18 cellular contexts compared by ENCODE assay signal in the genomic region with DNA sequence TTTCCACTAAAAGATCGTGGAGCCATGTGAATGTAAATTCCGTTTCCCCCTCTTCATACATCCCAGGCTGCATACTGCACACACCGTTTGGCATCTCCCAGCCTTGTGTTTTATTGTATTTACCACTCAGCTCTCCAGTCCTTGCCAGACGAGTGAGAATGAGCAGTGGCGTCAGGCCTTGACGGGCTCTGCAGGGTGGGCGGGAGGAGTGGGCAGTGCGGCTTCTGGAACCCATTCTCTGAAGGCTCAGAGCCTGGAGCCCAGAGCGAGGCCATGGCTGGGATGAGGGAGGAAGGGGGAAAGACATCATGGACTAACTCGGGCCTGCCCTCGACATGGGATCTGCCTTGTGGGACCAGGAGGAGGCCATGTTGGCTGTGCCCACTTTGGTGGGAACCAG. TPM values are rescaled to one million over a fixed set of nuclear protein-coding genes. Genes with fewer than 3 reads are reported as not detected.
DNase-seq lines count a peak whose midpoint lies in the region; ATAC-seq and TF ChIP-seq lines count a peak whose summit lies in the region.
"Had no signal": no experiment of that assay in that cellular context is flagged by ENCODE, and none has a peak within 500 bp of the region (broad histone marks: within the 10 kb centered on the region; RNA-seq: fewer than 3 reads in every experiment).

No MANE protein-coding gene starts in this region.

- CTCF ChIA-PET in RWPE1 (lab: Yijun Ruan, JAX): interaction anchor here (0.9 to 1.0 kb wide), 2 partner anchors 64 to 119 kb away, joined by 3 read pairs; partner anchors contain the start of gene NAPA

- peaks cover 3% of the 10 kb centered on the region for H3K36me3 Mint-ChIP-seq in stimulated activated effector memory CD8-positive, alpha-beta T cell treated with anti-CD3 and anti-CD28 coated beads, Interleukin-12 subunit alpha, Interleukin-12 subunit beta, amount 100 ng/mL, for 72 hours
- peaks cover 23 to 43% of the 10 kb centered on the region in 2 donors for H3K36me3 Mint-ChIP-seq in CD14-positive monocyte

- peak; percentile 25 for DNase-seq in NCI-H2029 (lab: John Stamatoyannopoulos, UW)
- DNase-seq in NCI-H2029 treated with DMSO at 0.1 percent for 48 hours (lab: John Stamatoyannopoulos, UW): no peak
- DNase-seq in RWPE1 (ENCODE audit: low spot score): no peak
- no peak for DNase-seq in left colon
- DNase-seq in stimulated activated effector memory CD8-positive, alpha-beta T cell treated with anti-CD3 and anti-CD28 coated beads, Interleukin-12 subunit alpha, Interleukin-12 subunit beta, amount 100 ng/mL, for 72 hours (ENCODE audit: low spot score in 2 of 2): no peak
- DNase-seq in NCI-H774 (lab: John Stamatoyannopoulos, UW): no peak
- DNase-seq in left lobe of liver (ENCODE audit: low spot score): no peak
- no peak for DNase-seq in CD14-positive monocyte (ENCODE audit: low spot score)
- DNase-seq: 8988T, activated B cell treated with CpG ODN at 0.5 μM for 24 hours, activated gamma-delta T cell, dermis blood vessel endothelial cell, heart right ventricle, NCI-H1694 treated with DMSO at 0.1 percent for 48 hours, RPMI8226, T-cell had no signal

- no peaks in the 10 kb centered on the region for H3K9me3 Mint-ChIP-seq in stimulated activated effector memory CD8-positive, alpha-beta T cell treated with anti-CD3 and anti-CD28 coated beads, Interleukin-12 subunit alpha, Interleukin-12 subunit beta, amount 100 ng/mL, for 72 hours
- H3K9me3 Mint-ChIP-seq in CD14-positive monocyte: peaks cover 0 to 5% (median 0%) of the 10 kb centered on the region in 7 donors
- H3K9me3 Mint-ChIP-seq: activated B cell treated with CpG ODN at 0.5 μM for 24 hours, T-cell had no signal

- peak overlapping the region; percentile 23 for H3K27ac Mint-ChIP-seq in stimulated activated effector memory CD8-positive, alpha-beta T cell treated with anti-CD3 and anti-CD28 coated beads, Interleukin-12 subunit alpha, Interleukin-12 subunit beta, amount 100 ng/mL, for 72 hours
- H3K27ac Mint-ChIP-seq in CD14-positive monocyte: no peak overlapping the region
- H3K27ac Mint-ChIP-seq: activated B cell treated with CpG ODN at 0.5 μM for 24 hours, T-cell had no signal

- intact Hi-C loops in left colon (cut with DNase I, micrococcal nuclease): no loop called here
- intact Hi-C loops in CD14-positive monocyte (cut with micrococcal nuclease): no loop called here

- peak overlapping the region; percentile 51 for H3K27ac ChIP-seq in RWPE1
- H3K27ac ChIP-seq: ascending aorta; BLaER1 treated with 17β-estradiol and CSF1 and Interleukin-3, amounts not matched to agents 10 nM and 100 nM had no signal

- no peak for TF ChIP-seq CTCF in RWPE1 (conservative IDR thresholded peaks at IDR 0.05; ENCODE audit: low read depth)
- TF ChIP-seq CTCF in CD14-positive monocyte (IDR thresholded peaks at IDR 0.05): no peak

- H3K4me1 Mint-ChIP-seq in stimulated activated effector memory CD8-positive, alpha-beta T cell treated with anti-CD3 and anti-CD28 coated beads, Interleukin-12 subunit alpha, Interleukin-12 subunit beta, amount 100 ng/mL, for 72 hours: peaks cover 37% of the 10 kb centered on the region
- H3K4me1 Mint-ChIP-seq in CD14-positive monocyte: peaks cover 34% of the 10 kb centered on the region

- ATAC-seq in left colon (peak; percentile 38), left lobe of liver (no peak)
- no peak for ATAC-seq in stimulated activated effector memory CD8-positive, alpha-beta T cell treated with anti-CD3 and anti-CD28 coated beads, Interleukin-12 subunit alpha, Interleukin-12 subunit beta, amount 100 ng/mL, for 72 hours
- ATAC-seq: T-cell had no signal

- POLR2A ChIA-PET in RWPE1 (lab: Yijun Ruan, JAX; ENCODE audit: low non-redundant PET): no interaction called here

- H3K4me3 Mint-ChIP-seq in stimulated activated effector memory CD8-positive, alpha-beta T cell treated with anti-CD3 and anti-CD28 coated beads, Interleukin-12 subunit alpha, Interleukin-12 subunit beta, amount 100 ng/mL, for 72 hours: no peak overlapping the region
- peak overlapping the region in 1 of 2 donors; percentile 37 for H3K4me3 Mint-ChIP-seq in CD14-positive monocyte
- H3K4me3 Mint-ChIP-seq: activated B cell treated with CpG ODN at 0.5 μM for 24 hours, T-cell had no signal

- H3K27me3 Mint-ChIP-seq in CD14-positive monocyte (ENCODE audit: low read depth in 3 of 3): no peaks in the 10 kb centered on the region
- H3K27me3 Mint-ChIP-seq: activated B cell treated with CpG ODN at 0.5 μM for 24 hours, T-cell had no signal

RNA-seq across cellular contexts. Expression of gene BICRA, which starts 25.1 kb away (rescaled TPM):
- 10 to 100 TPM; 14.9 to 16.8 TPM for total RNA-seq in left colon
- 6.7 TPM for total RNA-seq in left lobe of liver
- under 1 TPM in 1 of 2 donors, not detected in 1; 0.08 TPM for polyA plus RNA-seq in CD14-positive monocyte
